Comparison of ENCODE assay signal across 9 cellular contexts in the genomic region with DNA sequence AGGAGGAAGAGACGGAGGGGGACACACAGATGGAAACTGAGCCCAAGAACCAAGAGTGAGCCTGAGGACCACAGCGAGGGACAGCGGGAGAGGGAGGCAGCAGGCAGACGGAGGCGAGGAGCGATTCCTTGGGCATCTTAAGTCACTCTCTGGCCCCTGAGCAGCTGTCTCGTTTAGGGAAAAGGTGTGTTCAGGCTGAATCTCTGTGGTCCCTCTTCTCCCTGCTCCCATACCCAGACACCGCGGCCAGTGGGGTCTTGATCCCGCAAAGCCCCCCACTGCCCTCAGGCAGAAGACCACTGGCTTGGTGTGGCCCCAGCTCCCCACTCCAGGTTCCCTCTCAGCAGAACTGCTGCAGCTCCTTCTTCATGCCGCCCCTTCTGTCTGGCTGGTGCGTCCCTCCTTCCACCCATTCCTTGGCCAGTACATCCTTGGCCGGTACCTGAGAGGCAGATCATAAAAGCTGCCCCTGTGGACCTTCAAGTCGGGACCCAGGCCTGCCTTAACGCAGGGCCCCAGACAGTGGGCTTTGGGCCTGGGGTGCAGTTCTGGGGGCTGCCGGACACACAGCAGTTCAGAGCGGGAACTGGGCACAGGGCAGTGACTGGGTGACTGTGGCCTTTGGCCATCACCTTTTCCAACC. TPM values are rescaled to one million over a fixed set of nuclear protein-coding genes. Genes with fewer than 3 reads are reported as not detected.
DNase-seq lines count a peak whose midpoint lies in the region; ATAC-seq and TF ChIP-seq lines count a peak whose summit lies in the region.
"Had no signal": no experiment of that assay in that cellular context is flagged by ENCODE, and none has a peak within 500 bp of the region (broad histone marks: within the 10 kb centered on the region; RNA-seq: fewer than 3 reads in every experiment).

No MANE protein-coding gene starts in this region.

- H3K9me3 ChIP-seq in effector memory CD4-positive, alpha-beta T cell (ENCODE audit: control insufficient read depth, low read length) = no peaks in the 10 kb centered on the region
- H3K9me3 ChIP-seq in aorta (ENCODE audit: control insufficient read depth, low read length) (no peaks in the 10 kb centered on the region), endodermal cell (ENCODE audit: control insufficient read depth, low read length) (no peaks in the 10 kb centered on the region)
- H3K9me3 ChIP-seq: BE2C had no signal

- TF ChIP-seq CTCF in natural killer cell (IDR thresholded peaks at IDR 0.05) (no peak), endodermal cell (conservative IDR thresholded peaks at IDR 0.05) (no peak)

- no peak overlapping the region for H3K4me3 ChIP-seq in effector memory CD4-positive, alpha-beta T cell (ENCODE audit: insufficient read depth, low read depth, low read length, poor library complexity, severe bottlenecking)
- H3K4me3 ChIP-seq in aorta (ENCODE audit: low read length in 2 of 2) (no peak overlapping the region), endodermal cell (ENCODE audit: low read length) (no peak overlapping the region)

- H3K27ac ChIP-seq in effector memory CD4-positive, alpha-beta T cell (ENCODE audit: insufficient read depth, low read length, poor library complexity, severe bottlenecking) = peak overlapping the region; percentile 99
- H3K27ac ChIP-seq in aorta (ENCODE audit: low read depth in 1 of 2, low read length in 2 of 2) (no peak overlapping the region), endodermal cell (ENCODE audit: low read depth, low read length) (no peak overlapping the region)

- WGBS in aorta, 2 donors = 57 to 58% methylated on average over 17 of the region's 17 CpGs
- 82 to 88% methylated on average over 7 to 17 of the region's 17 CpGs for WGBS in endodermal cell (ENCODE audit: insufficient coverage in 1 of 2, insufficient read length in 1 of 2), 2 experiments

- no peaks in the 10 kb centered on the region for H3K9me3 Mint-ChIP-seq in activated naive CD4-positive, alpha-beta T cell treated with anti-CD3 and anti-CD28 coated beads, Interleukin-2, amount 50 U/mL, for 72 hours
- H3K9me3 Mint-ChIP-seq in natural killer cell (no peaks in the 10 kb centered on the region), endodermal cell (no peaks in the 10 kb centered on the region)

- H3K27me3 ChIP-seq in effector memory CD4-positive, alpha-beta T cell (replicated peaks; ENCODE audit: control insufficient read depth, insufficient read depth, low read length, poor library complexity, severe bottlenecking) = no peaks in the 10 kb centered on the region
- H3K27me3 ChIP-seq in aorta (ENCODE audit: control insufficient read depth in 1 of 2, insufficient read depth in 2 of 2, low read length in 1 of 2) = no peaks in the 10 kb centered on the region
- no peaks in the 10 kb centered on the region for H3K27me3 ChIP-seq in endodermal cell (ENCODE audit: control insufficient read depth, insufficient read depth, low read length, poor library complexity, severe bottlenecking)
- H3K27me3 ChIP-seq: BE2C had no signal

- H3K4me1 ChIP-seq in effector memory CD4-positive, alpha-beta T cell (ENCODE audit: control insufficient read depth, insufficient read depth, low read length, poor library complexity, severe bottlenecking) = peaks cover 72% of the 10 kb centered on the region
- H3K4me1 ChIP-seq in aorta (ENCODE audit: control insufficient read depth in 1 of 2, insufficient read depth in 2 of 2, low read length in 2 of 2) (no peaks in the 10 kb centered on the region), endodermal cell (ENCODE audit: control insufficient read depth, insufficient read depth, low read length) (no peaks in the 10 kb centered on the region)

- no peaks in the 10 kb centered on the region for H3K36me3 ChIP-seq in effector memory CD4-positive, alpha-beta T cell (ENCODE audit: control insufficient read depth, insufficient read depth, low read length)
- H3K36me3 ChIP-seq in aorta (ENCODE audit: control insufficient read depth in 1 of 2, insufficient read depth in 2 of 2, low read length in 1 of 2) (no peaks in the 10 kb centered on the region), endodermal cell (ENCODE audit: control insufficient read depth, insufficient read depth, low read length) (no peaks in the 10 kb centered on the region)

- peak overlapping the region; percentile 81 to 91 for H3K27ac Mint-ChIP-seq in activated naive CD4-positive, alpha-beta T cell treated with anti-CD3 and anti-CD28 coated beads, Interleukin-2, amount 50 U/mL, for 72 hours
- H3K27ac Mint-ChIP-seq in natural killer cell (peak overlapping the region; percentile 75 to 93), endodermal cell (no peak overlapping the region)

- H3K4me3 Mint-ChIP-seq in natural killer cell (peak overlapping the region; percentile 85), endodermal cell (no peak overlapping the region)

- no peak overlapping the region for H3K9ac ChIP-seq in endodermal cell (ENCODE audit: extremely low read depth, low read length, poor library complexity, severe bottlenecking)

- intact Hi-C loops in natural killer cell (cut with micrococcal nuclease) = loop anchor here (2.0 kb wide), 1 partner anchor 18 kb away; no protein-coding TSS in a partner anchor
- intact Hi-C loops in aorta (cut with DNase I) = no loop called here

- no peaks in the 10 kb centered on the region for H3K36me3 Mint-ChIP-seq in activated naive CD4-positive, alpha-beta T cell treated with anti-CD3 and anti-CD28 coated beads, Interleukin-2, amount 50 U/mL, for 72 hours
- H3K36me3 Mint-ChIP-seq in natural killer cell (no peaks in the 10 kb centered on the region), endodermal cell (ENCODE audit: low read depth) (peaks cover 3% of the 10 kb centered on the region)

- ATAC-seq in activated naive CD4-positive, alpha-beta T cell treated with anti-CD3 and anti-CD28 coated beads, Interleukin-2, amount 50 U/mL, for 72 hours = no peak
- ATAC-seq in natural killer cell (no peak), aorta (ENCODE audit: low FRiP score) (peak; percentile 12), HG03097 (IDR thresholded peaks at IDR 0.05; ENCODE audit: low FRiP score, unreplicated experiment) (no peak)

- H3K27me3 Mint-ChIP-seq in natural killer cell (ENCODE audit: low read depth in 2 of 2) (no peaks in the 10 kb centered on the region), endodermal cell (ENCODE audit: insufficient read depth) (peaks cover 17% of the 10 kb centered on the region)

- H3K4me1 Mint-ChIP-seq in natural killer cell (peaks cover 61 to 90% of the 10 kb centered on the region in 2 donors), endodermal cell (no peaks in the 10 kb centered on the region)

- no peak for DNase-seq in activated naive CD4-positive, alpha-beta T cell treated with anti-CD3 and anti-CD28 coated beads, Interleukin-2, amount 50 U/mL, for 72 hours (ENCODE audit: low spot score in 2 of 2)
- no peak for DNase-seq in activated naive CD4-positive, alpha-beta T cell treated with Interleukin-2 at 50 U/mL for 16 hours
- no peak for DNase-seq in effector memory CD4-positive, alpha-beta T cell
- DNase-seq in natural killer cell = no peak
- DNase-seq in aorta = no peak
- no peak for DNase-seq in endodermal cell
- DNase-seq in DMS53 (lab: John Stamatoyannopoulos, UW) = no peak
- DNase-seq: BE2C had no signal

RNA-seq across cellular contexts. Expression of a gene that starts 5.8 kb away (rescaled TPM):
- 10 to 100 TPM; 45.3 to 77.0 TPM for total RNA-seq in activated naive CD4-positive, alpha-beta T cell treated with anti-CD3 and anti-CD28 coated beads, Interleukin-2, amount 50 U/mL, for 72 hours
- total RNA-seq in natural killer cell (100 to 1,000 TPM; 206 to 250 (median 208) TPM), aorta (10 to 100 TPM; 32.7 to 61.2 TPM), endodermal cell (10 to 100 TPM; 28.0 to 30.7 TPM)
- polyA plus RNA-seq in aorta = 10 to 100 TPM; 19.4 to 20.0 TPM
- 79.9 TPM for polyA plus RNA-seq in endodermal cell (2013, experiment 1 of 2)
- 71.6 TPM for polyA plus RNA-seq in endodermal cell (2013, experiment 2 of 2)

RNA-seq across cellular contexts. Expression of a gene that starts 36.9 kb away (rescaled TPM):
- 1 to 10 TPM; 3.1 to 7.3 TPM for total RNA-seq in activated naive CD4-positive, alpha-beta T cell treated with anti-CD3 and anti-CD28 coated beads, Interleukin-2, amount 50 U/mL, for 72 hours
- total RNA-seq in natural killer cell (1 to 10 TPM; 1.4 to 2.2 (median 1.7) TPM), aorta (10 to 100 TPM; 12.9 to 28.9 TPM), endodermal cell (10 to 100 TPM; 28.2 to 29.1 TPM)
- 1 to 10 TPM; 2.8 to 5.5 TPM for polyA plus RNA-seq in aorta
- 7.5 TPM for polyA plus RNA-seq in endodermal cell (2013, experiment 1 of 2)
- 7.8 TPM for polyA plus RNA-seq in endodermal cell (2013, experiment 2 of 2)
